Comparison of ENCODE assay signal across 8 cellular contexts in the genomic region with DNA sequence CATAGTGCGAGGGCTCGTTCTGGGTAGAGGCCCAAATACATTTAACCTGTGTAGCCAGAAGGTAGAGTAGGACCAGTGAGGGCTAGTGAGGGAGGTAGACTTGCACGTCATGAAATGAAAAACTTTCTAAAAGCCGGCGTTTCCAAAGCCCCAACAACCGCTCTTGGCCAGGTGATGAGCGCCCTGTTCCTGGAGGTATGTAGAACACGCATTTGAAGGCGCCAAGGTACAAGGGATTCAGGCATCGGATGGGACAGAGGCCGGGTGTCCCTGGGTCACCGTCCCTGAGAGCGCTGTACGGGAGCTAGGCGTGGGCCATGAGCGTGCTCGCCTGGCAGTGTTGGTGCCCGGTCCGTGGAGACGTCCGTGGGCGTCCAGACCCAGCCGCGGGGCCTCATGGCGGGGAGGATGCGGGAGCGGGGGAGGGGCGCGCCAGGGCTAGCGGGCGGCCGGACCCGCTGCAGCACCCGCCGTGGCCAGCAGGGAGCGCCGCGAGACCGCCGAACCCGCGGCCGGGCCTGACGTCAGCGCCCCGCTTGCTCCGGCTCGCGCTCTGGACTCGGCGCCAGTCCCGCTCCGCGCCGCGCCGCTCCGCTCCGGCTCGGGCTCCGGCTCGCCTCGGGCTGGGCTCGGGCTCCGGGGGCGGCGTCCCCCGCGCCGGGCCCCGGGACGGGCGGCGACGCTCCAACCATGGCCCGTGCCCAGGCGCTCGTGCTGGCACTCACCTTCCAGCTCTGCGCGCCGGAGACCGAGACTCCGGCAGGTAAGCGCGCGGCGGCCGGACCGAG. TPM values are rescaled to one million over a fixed set of nuclear protein-coding genes. Genes with fewer than 3 reads are reported as not detected.
DNase-seq lines count a peak whose midpoint lies in the region; ATAC-seq, FAIRE-seq and TF ChIP-seq lines count a peak whose summit lies in the region.

Gene PTPRU (plus strand): TSS at position 568 of the 788 bp plus-strand sequence. CDS start 123 bp downstream, at position 691.

- H3K4me3 ChIP-seq in kidney (ENCODE audit: low read length in 2 of 2) = peak within 1 kb of the TSS; percentile 88 to 95

- H3K4me1 ChIP-seq in kidney (ENCODE audit: control insufficient read depth in 1 of 2, insufficient read depth in 1 of 2, low read depth in 1 of 2, low read length in 2 of 2) = peaks cover 4 to 18% of the 10 kb centered on the region in 2 donors

- DNase-seq in G401 (ENCODE audit: low spot score) (peak; percentile 65), NCI-H1930 (lab: John Stamatoyannopoulos, UW) (peak; percentile 20 to 61), kidney (peak; percentile 93)
- DNase-seq in activated CD4-positive, CD25-positive, alpha-beta regulatory T cell treated with anti-CD3 and anti-CD28 coated beads, Interleukin-2, amount 50 U/mL, for 16 hours (ENCODE audit: low read depth, low spot score) = peak; percentile 48
- peak; percentile 73 for DNase-seq in central memory CD4-positive, alpha-beta T cell
- peak; percentile 87 for DNase-seq in stimulated activated CD4-positive, alpha-beta T cell treated with anti-CD3 and anti-CD28 coated beads, Interleukin-15, amount 100 ng/mL, for 24 hours

- TF ChIP-seq CTCF in kidney (IDR thresholded peaks at IDR 0.05; ENCODE audit: borderline replicate concordance, extremely low read depth, insufficient read depth) = peak; percentile 93

- in situ Hi-C loops in G401 (cut with HindIII; ENCODE audit: low sequenced_read_pairs) = loop anchor here (25.0 kb wide), 1 partner anchor 151 kb away; no protein-coding TSS in a partner anchor

- peak within 1 kb of the TSS in 1 of 2 donors; percentile 14 for H3K27ac ChIP-seq in kidney (ENCODE audit: low read depth in 2 of 2, low read length in 2 of 2)

- FAIRE-seq in kidney (lab: Jason Lieb, UNC) = no peak

- H3K9ac ChIP-seq in kidney (ENCODE audit: low read length in 2 of 2) = peak within 1 kb of the TSS; percentile 54 to 86

- ATAC-seq in HG02571 (IDR thresholded peaks at IDR 0.05; ENCODE audit: unreplicated experiment) = peak; percentile 74
- no peak for ATAC-seq in GM18517 (IDR thresholded peaks at IDR 0.05; ENCODE audit: unreplicated experiment)

- no peaks in the 10 kb centered on the region for H3K36me3 ChIP-seq in kidney (ENCODE audit: control insufficient read depth in 1 of 2, insufficient read depth in 2 of 2, low read length in 2 of 2)

- H3K9me3 ChIP-seq in kidney (ENCODE audit: control insufficient read depth in 1 of 2, low read length in 2 of 2) = no peaks in the 10 kb centered on the region

- intact Hi-C loops in kidney (cut with DNase I) = loop anchor here (10.0 kb wide), 1 partner anchor 1469 kb away; no protein-coding TSS in a partner anchor

RNA-seq across cellular contexts. Expression of gene PTPRU, which starts in this region (rescaled TPM):
- total RNA-seq in G401 (2014; rRNA removed; shearing (Covaris generic)) = 25.4 and 35.5 TPM in 2 replicates
- total RNA-seq in kidney = 53.6 TPM
- polyA plus RNA-seq in kidney (ENCODE audit: insufficient read depth, low read depth, low replicate concordance) = 3.7 TPM

Comparison
In these comparisons a context has a peak if more than half of its experiments do, and no peak if none do; other contexts are left out.
1. DNase-seq: peak in every context shown above with its lines; median percentile 93 in kidney; 87 in stimulated activated CD4-positive, alpha-beta T cell treated with anti-CD3 and anti-CD28 coated beads, Interleukin-15, amount 100 ng/mL, for 24 hours; 73 in central memory CD4-positive, alpha-beta T cell; 65 in G401; 48 in activated CD4-positive, CD25-positive, alpha-beta regulatory T cell treated with anti-CD3 and anti-CD28 coated beads, Interleukin-2, amount 50 U/mL, for 16 hours; 40 in NCI-H1930.